Comparison of ENCODE assay signal across 9 cellular contexts in the genomic region with DNA sequence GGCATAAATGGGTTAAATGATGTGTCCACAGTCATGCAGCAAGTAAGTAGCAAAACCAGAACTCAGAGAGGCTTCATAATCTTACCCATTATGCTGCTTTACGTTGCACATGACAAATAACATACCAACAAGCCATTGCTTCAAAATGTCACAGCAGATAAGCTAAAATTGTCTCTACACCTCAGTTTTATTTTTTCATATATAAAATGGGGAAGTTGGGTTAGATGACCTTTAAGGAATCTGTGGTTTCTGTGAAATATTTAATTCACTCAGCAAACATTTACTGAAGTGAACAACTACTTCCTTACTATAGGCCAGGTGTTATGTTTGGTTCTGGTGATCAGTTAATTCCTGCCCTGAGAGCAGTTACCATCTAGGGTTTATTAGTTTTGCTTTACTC. TPM values are rescaled to one million over a fixed set of nuclear protein-coding genes. Genes with fewer than 3 reads are reported as not detected.
DNase-seq lines count a peak whose midpoint lies in the region; ATAC-seq, FAIRE-seq and TF ChIP-seq lines count a peak whose summit lies in the region.
"Had no signal": no experiment of that assay in that cellular context is flagged by ENCODE, and none has a peak within 500 bp of the region (broad histone marks: within the 10 kb centered on the region; RNA-seq: fewer than 3 reads in every experiment).

No MANE protein-coding gene starts in this region.

- peaks cover 45% of the 10 kb centered on the region for H3K79me2 ChIP-seq in HepG2 (ENCODE audit: insufficient read depth, low read length)

- peaks cover 4% of the 10 kb centered on the region; the same call in 1 of the 2 replicates for H4K20me1 ChIP-seq in HepG2 (ENCODE audit: insufficient read depth, low read length)

- no peaks in the 10 kb centered on the region for H3K27me3 ChIP-seq in HepG2 (ENCODE audit: control insufficient read depth in 1 of 2, insufficient read depth in 2 of 2, low read length in 2 of 2)
- no peaks in the 10 kb centered on the region for H3K27me3 ChIP-seq in thymus (ENCODE audit: control insufficient read depth, insufficient read depth)

- no peak for TF ChIP-seq EP300 in HepG2 (IDR thresholded peaks at IDR 0.05; ENCODE audit: low read depth in 2 of 2, low read length in 2 of 2)
- TF ChIP-seq EP300 in HepG2 (CRISPR knock-in tag; IDR thresholded peaks at IDR 0.05; ENCODE audit: borderline replicate concordance), result no peak

- no peaks in the 10 kb centered on the region for H3K9me3 ChIP-seq in HepG2 (ENCODE audit: low read length)
- no peaks in the 10 kb centered on the region for H3K9me3 ChIP-seq in thymus (ENCODE audit: control insufficient read depth)

- peaks cover 3 to 6% of the 10 kb centered on the region in 2 experiments; a peak in 3 of 5 replicates for H3K36me3 ChIP-seq in HepG2 (replicated peaks in 1 of 2; ENCODE audit: control insufficient read depth in 1 of 2, insufficient read depth in 2 of 2, low read length in 2 of 2)
- peaks cover 5% of the 10 kb centered on the region for H3K36me3 ChIP-seq in thymus (ENCODE audit: control insufficient read depth, insufficient read depth)

- H3K9me3 Mint-ChIP-seq in activated CD4-positive, alpha-beta T cell treated with anti-CD3 and anti-CD28 coated beads, Interleukin-2, amount 10 ng/mL, durations not matched to agents 7 days and 5 days, result no peaks in the 10 kb centered on the region
- no peaks in the 10 kb centered on the region for H3K9me3 Mint-ChIP-seq in T-helper 2 cell treated with Interferon-gamma antibody and Interleukin-4, amounts not matched to agents 5 μg/mL and 100 μg/mL, for 36 hours

- H3K9ac ChIP-seq in HepG2 (ENCODE audit: insufficient read depth, low read depth, low read length), result no peak overlapping the region; the same call in 1 of the 2 replicates

- H3K27me3 Mint-ChIP-seq in activated CD4-positive, alpha-beta T cell treated with anti-CD3 and anti-CD28 coated beads, Interleukin-2, amount 10 ng/mL, durations not matched to agents 7 days and 5 days, result no peaks in the 10 kb centered on the region
- H3K27me3 Mint-ChIP-seq in T-helper 2 cell treated with Interferon-gamma antibody and Interleukin-4, amounts not matched to agents 5 μg/mL and 100 μg/mL, for 36 hours (ENCODE audit: low read depth), result no peaks in the 10 kb centered on the region

- CTCF ChIA-PET in activated CD4-positive, alpha-beta T cell treated with anti-CD3 and anti-CD28 coated beads, Interleukin-2, amount 10 ng/mL, durations not matched to agents 7 days and 5 days (lab: Charles Lee), result interaction anchor here (0.8 to 1.4 kb wide), 4 partner anchors 10 to 146 kb away, joined by 3 to 4 read pairs (median 3); no protein-coding TSS in a partner anchor
- CTCF ChIA-PET in HepG2 (lab: Yijun Ruan, JAX; ENCODE audit: low intra/inter-chr PET ratio, low total read pairs), result no interaction called here

- no peak for TF ChIP-seq POLR2A in HepG2 (IDR thresholded peaks at IDR 0.05; ENCODE audit: insufficient read depth in 1 of 2, low read depth in 2 of 2, low read length in 2 of 2)

- in situ Hi-C loops in HepG2 (cut with HindIII; ENCODE audit: extremely low pct_ligation_motif_present, low pct_unique_long_range_greater_than_20kb), result no loop called here

- TF ChIP-seq CTCF in HepG2 (CRISPR knock-in tag; IDR thresholded peaks at IDR 0.05), result no peak

- H3K4me3 ChIP-seq in HepG2 (replicated peaks in 1 of 3; ENCODE audit: insufficient read depth in 1 of 3, low read depth in 2 of 3, low read length in 3 of 3), result no peak overlapping the region
- peak overlapping the region; percentile 47 for H3K4me3 ChIP-seq in thymus (ENCODE audit: low read length)

- H3K4me3 Mint-ChIP-seq in activated CD4-positive, alpha-beta T cell treated with anti-CD3 and anti-CD28 coated beads, Interleukin-2, amount 10 ng/mL, durations not matched to agents 7 days and 5 days, result peak overlapping the region; percentile 32
- peak overlapping the region; percentile 68 for H3K4me3 Mint-ChIP-seq in T-helper 2 cell treated with Interferon-gamma antibody and Interleukin-4, amounts not matched to agents 5 μg/mL and 100 μg/mL, for 36 hours

- no peak overlapping the region for H3K27ac ChIP-seq in HepG2 (ENCODE audit: extremely low read length, insufficient read depth, low read length)
- H3K27ac ChIP-seq in thymus (ENCODE audit: low read depth), result peak overlapping the region; percentile 88

- BruUV-seq in HepG2 (replicated peaks; lab: Mats Ljungman, UMichigan), result no TSS peak

- H3K36me3 Mint-ChIP-seq in activated CD4-positive, alpha-beta T cell treated with anti-CD3 and anti-CD28 coated beads, Interleukin-2, amount 10 ng/mL, durations not matched to agents 7 days and 5 days (ENCODE audit: low read depth), result peaks cover 19% of the 10 kb centered on the region
- peaks cover 25% of the 10 kb centered on the region for H3K36me3 Mint-ChIP-seq in T-helper 2 cell treated with Interferon-gamma antibody and Interleukin-4, amounts not matched to agents 5 μg/mL and 100 μg/mL, for 36 hours (ENCODE audit: low read depth)

- FAIRE-seq in HepG2 (lab: Jason Lieb, UNC) (no peak), HTR-8/SVneo (lab: Jason Lieb, UNC) (no peak)

- DNase-seq in activated CD4-positive, alpha-beta T cell treated with anti-CD3 and anti-CD28 coated beads, Interleukin-2, amount 10 ng/mL, durations not matched to agents 7 days and 5 days, result no peak
- no peak for DNase-seq in activated CD4-positive, alpha-beta T cell treated with anti-CD3 and anti-CD28 coated beads, Interleukin-2, amount 50 U/mL, for 4 hours
- DNase-seq in T-helper 2 cell treated with Interferon-gamma antibody and Interleukin-4, amounts not matched to agents 5 μg/mL and 100 μg/mL, for 36 hours (ENCODE audit: low spot score), result peak; percentile 30
- DNase-seq in HepG2 (ENCODE audit: low spot score), result no peak
- no peak for DNase-seq in hippocampal formation (lab: John Stamatoyannopoulos, UW)
- DNase-seq in HTR-8/SVneo (ENCODE audit: insufficient read length, low spot score), result no peak
- DNase-seq: stimulated activated naive CD4-positive, alpha-beta T cell treated with Interleukin-2 at 50 U/mL for 16 hours had no signal

- no peak overlapping the region for H2AFZ ChIP-seq in HepG2 (ENCODE audit: low read length)

- H3K4me1 ChIP-seq in HepG2 (ENCODE audit: insufficient read depth, low read length), result peaks cover 59% of the 10 kb centered on the region
- peaks cover 25% of the 10 kb centered on the region for H3K4me1 ChIP-seq in thymus (ENCODE audit: control insufficient read depth, insufficient read depth, low read length)

- H3K4me1 Mint-ChIP-seq in activated CD4-positive, alpha-beta T cell treated with anti-CD3 and anti-CD28 coated beads, Interleukin-2, amount 10 ng/mL, durations not matched to agents 7 days and 5 days, result peaks cover 48% of the 10 kb centered on the region
- H3K4me1 Mint-ChIP-seq in T-helper 2 cell treated with Interferon-gamma antibody and Interleukin-4, amounts not matched to agents 5 μg/mL and 100 μg/mL, for 36 hours (ENCODE audit: low read depth), result peaks cover 43% of the 10 kb centered on the region

- intact Hi-C loops in HepG2 (cut with micrococcal nuclease; ENCODE audit: unreplicated experiment), result loop anchor here (10.0 kb wide), 1 partner anchor 264 kb away; no protein-coding TSS in a partner anchor

- TF ChIP-seq RAD21 in HepG2 (CRISPR knock-in tag; IDR thresholded peaks at IDR 0.05), result no peak

- H3K27ac Mint-ChIP-seq in activated CD4-positive, alpha-beta T cell treated with anti-CD3 and anti-CD28 coated beads, Interleukin-2, amount 10 ng/mL, durations not matched to agents 7 days and 5 days, result peak overlapping the region; percentile 83
- peak overlapping the region; percentile 80 for H3K27ac Mint-ChIP-seq in T-helper 2 cell treated with Interferon-gamma antibody and Interleukin-4, amounts not matched to agents 5 μg/mL and 100 μg/mL, for 36 hours

- 0 out of 2 replicates have a peak overlapping the region, but pooled peaks have one; percentile 45 for H3K4me2 ChIP-seq in HepG2 (ENCODE audit: low read depth, low read length)

- ATAC-seq in HepG2, result no peak
- ATAC-seq in GM18498 (IDR thresholded peaks at IDR 0.05; ENCODE audit: unreplicated experiment), result no peak

- WGBS in HepG2 (ENCODE audit: low lambda C conversion rate), result 94% methylated on average over 1 of the region's 1 CpG
- WGBS in thymus, result 7% methylated on average over 1 of the region's 1 CpG

- POLR2A ChIA-PET in activated CD4-positive, alpha-beta T cell treated with anti-CD3 and anti-CD28 coated beads, Interleukin-2, amount 10 ng/mL, durations not matched to agents 7 days and 5 days (lab: Charles Lee), result interaction anchor here (0.6 to 1.5 kb wide), 4 partner anchors 23 to 113 kb away, joined by 3 to 6 read pairs (median 4); no protein-coding TSS in a partner anchor
- POLR2A ChIA-PET in HepG2 (lab: Yijun Ruan, JAX), result interaction anchor here (0.7 to 3.8 kb wide), 3 partner anchors 56 to 112 kb away, joined by 4 to 47 read pairs (median 5); a partner anchor contains a TSS

RNA-seq across cellular contexts. Expression of a gene that starts 2.3 kb away (rescaled TPM):
- 10 to 100 TPM; 24.8 to 35.6 TPM for total RNA-seq in activated CD4-positive, alpha-beta T cell treated with anti-CD3 and anti-CD28 coated beads, Interleukin-2, amount 10 ng/mL, durations not matched to agents 7 days and 5 days
- 30.1 and 51.0 TPM in 2 replicates for total RNA-seq in HepG2 (2016; rRNA removed; fragmentation: Illumina TruSeq; extraction: Trizol)
- 5.7 and 7.9 TPM in 2 replicates for total RNA-seq in HepG2 (2016; cell fraction: cytosol; rRNA removed; fragmentation: Illumina TruSeq; extraction: Trizol; ENCODE audit: low read depth)
- 31.9 and 52.7 TPM in 2 replicates for total RNA-seq in HepG2 (2016; cell fraction: insoluble cytoplasmic fraction; rRNA removed; fragmentation: Illumina TruSeq; extraction: Trizol)
- total RNA-seq in HepG2 (2016; cell fraction: membrane; rRNA removed; fragmentation: Illumina TruSeq; extraction: Trizol), result 8.5 and 11.2 TPM in 2 replicates
- 19.7 and 20.4 TPM in 2 replicates for total RNA-seq in HepG2 (2016; cell fraction: nucleus; rRNA removed; fragmentation: Illumina TruSeq; extraction: Trizol)
- polyA plus RNA-seq in HepG2 (2011; rRNA removed) (16.6 and 21.6 TPM in 2 replicates), thymus (29.7 TPM)
- 12.4 and 18.1 TPM in 2 replicates for polyA plus RNA-seq in HepG2 (2011; cell fraction: cytosol; rRNA removed)
- polyA plus RNA-seq in HepG2 (2011; cell fraction: nucleus; rRNA removed), result 7.4 and 10.0 TPM in 2 replicates
- 23.8 and 25.1 TPM in 2 replicates for polyA plus RNA-seq in HepG2 (2012)
- polyA plus RNA-seq in HepG2 (2016; cell fraction: cytosol; fragmentation: Illumina TruSeq; extraction: Trizol; ENCODE audit: low read depth), result 2.5 and 3.4 TPM in 2 replicates
- polyA plus RNA-seq in HepG2 (2016; cell fraction: insoluble cytoplasmic fraction; fragmentation: Illumina TruSeq; extraction: Trizol; ENCODE audit: low read depth), result 47.4 and 47.8 TPM in 2 replicates
- polyA plus RNA-seq in HepG2 (2016; cell fraction: membrane; fragmentation: Illumina TruSeq; extraction: Trizol; ENCODE audit: low read depth), result 5.9 and 6.9 TPM in 2 replicates
- 22.3 and 27.0 TPM in 2 replicates for polyA plus RNA-seq in HepG2 (2016; cell fraction: nucleus; fragmentation: Illumina TruSeq; extraction: Trizol; ENCODE audit: insufficient read depth, low read depth)
- 21.8 and 33.7 TPM in 2 replicates for polyA minus RNA-seq in HepG2 (2011; rRNA and poly(A)+ RNA removed; ENCODE audit: low replicate concordance)
- polyA minus RNA-seq in HepG2 (2011; cell fraction: cytosol; rRNA and poly(A)+ RNA removed), result 16.5 and 21.2 TPM in 2 replicates
- polyA minus RNA-seq in HepG2 (2011; cell fraction: nucleus; rRNA and poly(A)+ RNA removed), result 25.8 and 32.3 TPM in 2 replicates

RNA-seq across cellular contexts. Expression of a gene that starts 2.5 kb away (rescaled TPM):
- 10 to 100 TPM; 82.9 to 87.1 TPM for total RNA-seq in activated CD4-positive, alpha-beta T cell treated with anti-CD3 and anti-CD28 coated beads, Interleukin-2, amount 10 ng/mL, durations not matched to agents 7 days and 5 days
- 74.8 and 95.6 TPM in 2 replicates for total RNA-seq in HepG2 (2016; rRNA removed; fragmentation: Illumina TruSeq; extraction: Trizol)
- total RNA-seq in HepG2 (2016; cell fraction: cytosol; rRNA removed; fragmentation: Illumina TruSeq; extraction: Trizol; ENCODE audit: low read depth), result 91.2 and 103 TPM in 2 replicates
- 76.8 and 94.9 TPM in 2 replicates for total RNA-seq in HepG2 (2016; cell fraction: insoluble cytoplasmic fraction; rRNA removed; fragmentation: Illumina TruSeq; extraction: Trizol)
- 149 and 166 TPM in 2 replicates for total RNA-seq in HepG2 (2016; cell fraction: membrane; rRNA removed; fragmentation: Illumina TruSeq; extraction: Trizol)
- 25.8 and 31.4 TPM in 2 replicates for total RNA-seq in HepG2 (2016; cell fraction: nucleus; rRNA removed; fragmentation: Illumina TruSeq; extraction: Trizol)
- 70.4 and 89.4 TPM in 2 replicates for polyA plus RNA-seq in HepG2 (2011; rRNA removed)
- polyA plus RNA-seq in HepG2 (2011; cell fraction: cytosol; rRNA removed), result 49.3 and 62.9 TPM in 2 replicates
- polyA plus RNA-seq in HepG2 (2011; cell fraction: nucleus; rRNA removed), result 10.9 and 14.2 TPM in 2 replicates
- 59.2 and 62.8 TPM in 2 replicates for polyA plus RNA-seq in HepG2 (2012)
- polyA plus RNA-seq in HepG2 (2016; cell fraction: cytosol; fragmentation: Illumina TruSeq; extraction: Trizol; ENCODE audit: low read depth), result 138 and 184 TPM in 2 replicates
- 106 and 114 TPM in 2 replicates for polyA plus RNA-seq in HepG2 (2016; cell fraction: insoluble cytoplasmic fraction; fragmentation: Illumina TruSeq; extraction: Trizol; ENCODE audit: low read depth)
- polyA plus RNA-seq in HepG2 (2016; cell fraction: membrane; fragmentation: Illumina TruSeq; extraction: Trizol; ENCODE audit: low read depth), result 159 and 184 TPM in 2 replicates
- 52.6 and 58.6 TPM in 2 replicates for polyA plus RNA-seq in HepG2 (2016; cell fraction: nucleus; fragmentation: Illumina TruSeq; extraction: Trizol; ENCODE audit: insufficient read depth, low read depth)
- polyA minus RNA-seq in HepG2 (2011; rRNA and poly(A)+ RNA removed; ENCODE audit: low replicate concordance), result 27.8 and 41.1 TPM in 2 replicates
- 13.3 and 15.2 TPM in 2 replicates for polyA minus RNA-seq in HepG2 (2011; cell fraction: cytosol; rRNA and poly(A)+ RNA removed)
- 9.3 and 13.2 TPM in 2 replicates for polyA minus RNA-seq in HepG2 (2011; cell fraction: nucleus; rRNA and poly(A)+ RNA removed)
- polyA plus RNA-seq in thymus, result 349 TPM

RNA-seq across cellular contexts. Expression of a gene that starts 55.4 kb away (rescaled TPM):
- 100 to 1,000 TPM; 166 to 189 TPM for total RNA-seq in activated CD4-positive, alpha-beta T cell treated with anti-CD3 and anti-CD28 coated beads, Interleukin-2, amount 10 ng/mL, durations not matched to agents 7 days and 5 days
- 35.2 and 35.6 TPM in 2 replicates for total RNA-seq in HepG2 (2016; rRNA removed; fragmentation: Illumina TruSeq; extraction: Trizol)
- total RNA-seq in HepG2 (2016; cell fraction: cytosol; rRNA removed; fragmentation: Illumina TruSeq; extraction: Trizol; ENCODE audit: low read depth), result 17.3 and 17.4 TPM in 2 replicates
- 35.9 and 37.2 TPM in 2 replicates for total RNA-seq in HepG2 (2016; cell fraction: insoluble cytoplasmic fraction; rRNA removed; fragmentation: Illumina TruSeq; extraction: Trizol)
- 34.5 and 35.2 TPM in 2 replicates for total RNA-seq in HepG2 (2016; cell fraction: membrane; rRNA removed; fragmentation: Illumina TruSeq; extraction: Trizol)
- total RNA-seq in HepG2 (2016; cell fraction: nucleus; rRNA removed; fragmentation: Illumina TruSeq; extraction: Trizol), result 19.2 and 19.4 TPM in 2 replicates
- polyA plus RNA-seq in HepG2 (2011; rRNA removed) (40.7 and 78.9 TPM in 2 replicates), thymus (628 TPM)
- 47.3 and 59.3 TPM in 2 replicates for polyA plus RNA-seq in HepG2 (2011; cell fraction: cytosol; rRNA removed)
- polyA plus RNA-seq in HepG2 (2011; cell fraction: nucleus; rRNA removed), result 73.1 and 98.3 TPM in 2 replicates
- 82.2 and 137 TPM in 2 replicates for polyA plus RNA-seq in HepG2 (2012)
- 3.8 and 5.2 TPM in 2 replicates for polyA plus RNA-seq in HepG2 (2016; cell fraction: cytosol; fragmentation: Illumina TruSeq; extraction: Trizol; ENCODE audit: low read depth)
- 24.9 and 26.7 TPM in 2 replicates for polyA plus RNA-seq in HepG2 (2016; cell fraction: insoluble cytoplasmic fraction; fragmentation: Illumina TruSeq; extraction: Trizol; ENCODE audit: low read depth)
- 8.1 and 8.4 TPM in 2 replicates for polyA plus RNA-seq in HepG2 (2016; cell fraction: membrane; fragmentation: Illumina TruSeq; extraction: Trizol; ENCODE audit: low read depth)
- 27.3 and 28.4 TPM in 2 replicates for polyA plus RNA-seq in HepG2 (2016; cell fraction: nucleus; fragmentation: Illumina TruSeq; extraction: Trizol; ENCODE audit: insufficient read depth, low read depth)
- polyA minus RNA-seq in HepG2 (2011; rRNA and poly(A)+ RNA removed; ENCODE audit: low replicate concordance), result 150 and 161 TPM in 2 replicates
- polyA minus RNA-seq in HepG2 (2011; cell fraction: cytosol; rRNA and poly(A)+ RNA removed), result 74.7 and 77.2 TPM in 2 replicates
- polyA minus RNA-seq in HepG2 (2011; cell fraction: nucleus; rRNA and poly(A)+ RNA removed), result 51.2 and 56.2 TPM in 2 replicates
